ENCODE assay signal across 23 cellular contexts in genomic region chr5:113770648-113771047, GRCh38.
A peak's percentile ranks its signal among the peaks of the same experiment; 100 is the strongest.
DNase-seq lines count a peak whose midpoint lies in the region; ATAC-seq and TF ChIP-seq lines count a peak whose summit lies in the region.
"Had no signal": no experiment of that assay in that cellular context is flagged by ENCODE, and none has a peak within 500 bp of the region (broad histone marks: within the 10 kb centered on the region; RNA-seq: fewer than 3 reads in every experiment).

No MANE protein-coding gene starts in this region.

- H3K27ac Mint-ChIP-seq in WTC11 = no peak overlapping the region
- no peak overlapping the region for H3K27ac Mint-ChIP-seq in endodermal cell
- H3K27ac Mint-ChIP-seq in neural crest cell (ENCODE audit: unreplicated experiment) = peak overlapping the region; percentile 24
- no peak overlapping the region for H3K27ac Mint-ChIP-seq in activated T-cell treated with anti-CD3 and anti-CD28 coated beads, Interleukin-2, amount 50 U/mL, for 24 hours
- H3K27ac Mint-ChIP-seq: CD4-positive, alpha-beta T cell; CD8-positive, alpha-beta memory T cell; HFFc6 had no signal

- H3K27me3 Mint-ChIP-seq in WTC11 (ENCODE audit: low read depth) = peaks cover 2% of the 10 kb centered on the region; the same call in 1 of the 2 replicates
- H3K27me3 Mint-ChIP-seq in endodermal cell (ENCODE audit: insufficient read depth) = peaks cover 14% of the 10 kb centered on the region
- no peaks in the 10 kb centered on the region for H3K27me3 Mint-ChIP-seq in neural crest cell (ENCODE audit: low read depth)
- H3K27me3 Mint-ChIP-seq in activated T-cell treated with anti-CD3 and anti-CD28 coated beads, Interleukin-2, amount 50 U/mL, for 24 hours = no peaks in the 10 kb centered on the region
- H3K27me3 Mint-ChIP-seq: CD4-positive, alpha-beta T cell; CD8-positive, alpha-beta memory T cell had no signal

- H3K4me3 Mint-ChIP-seq in WTC11 (no peak overlapping the region), endodermal cell (no peak overlapping the region), neural crest cell (no peak overlapping the region)
- H3K4me3 Mint-ChIP-seq in activated T-cell treated with anti-CD3 and anti-CD28 coated beads, Interleukin-2, amount 50 U/mL, for 24 hours = no peak overlapping the region
- H3K4me3 Mint-ChIP-seq: CD14-positive monocyte; CD4-positive, alpha-beta T cell; CD8-positive, alpha-beta memory T cell; HFFc6 had no signal

- no peak for DNase-seq in WTC11 (ENCODE audit: low spot score)
- no peak for DNase-seq in endodermal cell
- no peak for DNase-seq in neural crest cell (ENCODE audit: low read depth, low spot score)
- no peak for DNase-seq in caudate nucleus (lab: John Stamatoyannopoulos, UW)
- no peak for DNase-seq in activated T-cell treated with anti-CD3 and anti-CD28 coated beads, Interleukin-2, amount 50 U/mL, for 24 hours
- DNase-seq: 8988T; ACHN; AML-193; BE2C; Calu3; CD4-positive, alpha-beta T cell; CD8-positive, alpha-beta memory T cell; COR-L47; DMS53; DMS79 treated with DMSO at 0.1 percent for 48 hours; GF-D8; GM23248; HFFc6 had no signal

- peaks cover 35% of the 10 kb centered on the region for H3K9me3 Mint-ChIP-seq in WTC11
- H3K9me3 Mint-ChIP-seq in endodermal cell = peaks cover 30% of the 10 kb centered on the region
- H3K9me3 Mint-ChIP-seq in neural crest cell = peaks cover 8% of the 10 kb centered on the region
- peaks cover 21% of the 10 kb centered on the region for H3K9me3 Mint-ChIP-seq in activated T-cell treated with anti-CD3 and anti-CD28 coated beads, Interleukin-2, amount 50 U/mL, for 24 hours

- no peak overlapping the region for H3K9ac ChIP-seq in endodermal cell (ENCODE audit: extremely low read depth, low read length, poor library complexity, severe bottlenecking)
- H3K9ac ChIP-seq: BLaER1 treated with 17β-estradiol and CSF1 and Interleukin-3, amounts not matched to agents 10 nM and 100 nM; GM23248 had no signal

- no peak overlapping the region for H3K4me3 ChIP-seq in endodermal cell (ENCODE audit: low read length)
- H3K4me3 ChIP-seq: A549; BLaER1 treated with 17β-estradiol and CSF1 and Interleukin-3, amounts not matched to agents 10 nM and 100 nM; GM23248; HAP-1 had no signal

- POLR2A ChIA-PET in WTC11 (lab: Charles Lee) = no interaction called here

- no peaks in the 10 kb centered on the region for H3K36me3 ChIP-seq in endodermal cell (ENCODE audit: control insufficient read depth, insufficient read depth, low read length)
- H3K36me3 ChIP-seq: BE2C; BLaER1 treated with 17β-estradiol and CSF1 and Interleukin-3, amounts not matched to agents 10 nM and 100 nM; HAP-1 had no signal

- H3K9me3 ChIP-seq in endodermal cell (ENCODE audit: control insufficient read depth, low read length) = peaks cover 18% of the 10 kb centered on the region
- H3K9me3 ChIP-seq: A549, BE2C, HAP-1 had no signal

- H3K4me1 ChIP-seq in endodermal cell (ENCODE audit: control insufficient read depth, insufficient read depth, low read length) = peaks cover 3% of the 10 kb centered on the region
- H3K4me1 ChIP-seq: A549, BE2C, HAP-1 had no signal

- ATAC-seq in WTC11 (peak; percentile 87), GM19455 (IDR thresholded peaks at IDR 0.05; ENCODE audit: unreplicated experiment) (no peak)
- ATAC-seq: A549 had no signal

- H3K27ac ChIP-seq in endodermal cell (ENCODE audit: low read depth, low read length) = peak overlapping the region; percentile 60
- H3K27ac ChIP-seq in caudate nucleus (ENCODE audit: low read depth, low read length) = no peak overlapping the region
- H3K27ac ChIP-seq: A549; BLaER1 treated with 17β-estradiol and CSF1 and Interleukin-3, amounts not matched to agents 10 nM and 100 nM; GM23248 had no signal

- H3K36me3 Mint-ChIP-seq in WTC11 (peaks cover 28% of the 10 kb centered on the region), endodermal cell (ENCODE audit: low read depth) (peaks cover 9% of the 10 kb centered on the region), neural crest cell (ENCODE audit: low read depth) (peaks cover 2% of the 10 kb centered on the region)
- no peaks in the 10 kb centered on the region for H3K36me3 Mint-ChIP-seq in activated T-cell treated with anti-CD3 and anti-CD28 coated beads, Interleukin-2, amount 50 U/mL, for 24 hours (ENCODE audit: low read depth)
- H3K36me3 Mint-ChIP-seq: CD14-positive monocyte; CD8-positive, alpha-beta memory T cell had no signal

- CTCF ChIA-PET in WTC11 (lab: Charles Lee) = no interaction called here

- WGBS in endodermal cell (ENCODE audit: insufficient coverage in 1 of 2, insufficient read length in 1 of 2), 2 experiments = 83 to 90% methylated on average over 2 to 3 of the region's 3 CpGs

- no peak for TF ChIP-seq CTCF in WTC11 (IDR thresholded peaks at IDR 0.05)
- no peak for TF ChIP-seq CTCF in endodermal cell (conservative IDR thresholded peaks at IDR 0.05)
- TF ChIP-seq CTCF in neural crest cell (conservative IDR thresholded peaks at IDR 0.05) = no peak

- peaks cover 6% of the 10 kb centered on the region for H3K27me3 ChIP-seq in endodermal cell (ENCODE audit: control insufficient read depth, insufficient read depth, low read length, poor library complexity, severe bottlenecking)
- H3K27me3 ChIP-seq: BE2C; BLaER1 treated with 17β-estradiol and CSF1 and Interleukin-3, amounts not matched to agents 10 nM and 100 nM had no signal

- H3K4me1 Mint-ChIP-seq in WTC11 = peaks cover 22% of the 10 kb centered on the region
- H3K4me1 Mint-ChIP-seq in endodermal cell = peaks cover 10% of the 10 kb centered on the region
- H3K4me1 Mint-ChIP-seq in neural crest cell = peaks cover 12% of the 10 kb centered on the region
- H3K4me1 Mint-ChIP-seq in activated T-cell treated with anti-CD3 and anti-CD28 coated beads, Interleukin-2, amount 50 U/mL, for 24 hours (ENCODE audit: low read depth) = no peaks in the 10 kb centered on the region
- H3K4me1 Mint-ChIP-seq: CD14-positive monocyte; CD8-positive, alpha-beta memory T cell had no signal

TF ChIP-seq in WTC11, 78 proteins besides CTCF, POLR2A, EP300 and RAD21:
- TF ChIP-seq ATF2 (CRISPR knock-in tag; IDR thresholded peaks at IDR 0.05; ENCODE audit: borderline replicate concordance, low read depth) = no peak
TF ChIP-seq in WTC11: peak in this region for 0.
